Comparison of ENCODE assay signal across 17 cellular contexts in the genomic region with DNA sequence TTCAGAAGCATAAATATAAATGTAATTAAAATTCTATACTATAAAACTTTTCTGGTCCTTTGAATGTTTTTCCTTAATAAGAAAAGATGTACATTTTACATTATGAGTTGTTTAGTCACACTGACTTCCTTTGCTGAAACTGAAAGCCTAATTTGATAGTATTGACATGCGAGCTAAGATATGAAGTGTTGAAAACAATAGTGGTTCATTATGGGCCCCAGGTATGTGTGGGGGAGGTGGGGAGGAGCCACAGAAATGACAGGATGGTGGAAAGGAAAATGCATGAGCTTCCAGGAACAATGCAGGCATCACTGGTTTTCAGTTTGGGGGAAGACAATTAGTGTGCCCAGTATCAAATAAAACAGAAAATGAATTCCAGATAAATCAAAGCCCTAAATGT. TPM values are rescaled to one million over a fixed set of nuclear protein-coding genes. Genes with fewer than 3 reads are reported as not detected.
DNase-seq lines count a peak whose midpoint lies in the region; ATAC-seq and TF ChIP-seq lines count a peak whose summit lies in the region.
"Had no signal": no experiment of that assay in that cellular context is flagged by ENCODE, and none has a peak within 500 bp of the region (broad histone marks: within the 10 kb centered on the region; RNA-seq: fewer than 3 reads in every experiment).

No MANE protein-coding gene starts in this region.

- H3K27ac ChIP-seq in GM23338 (ENCODE audit: low read depth) = no peak overlapping the region
- H3K27ac ChIP-seq: A549, epithelial cell of prostate, heart left ventricle had no signal

- H3F3A ChIP-seq in GM23338 (replicated peaks; ENCODE audit: low read depth) = no peaks in the 10 kb centered on the region

- no peak overlapping the region for H3K4me3 ChIP-seq in GM23338
- H3K4me3 ChIP-seq: A549, heart left ventricle had no signal

- peak overlapping the region; percentile 26 for H3K27ac Mint-ChIP-seq in GM23338
- peak overlapping the region; percentile 74 for H3K27ac Mint-ChIP-seq in activated T-helper 17 cell treated with anti-CD3 and anti-CD28 coated beads, Interleukin-2, amount 50 U/mL, for 72 hours
- H3K27ac Mint-ChIP-seq: type B pancreatic cell had no signal

- H3K9me3 Mint-ChIP-seq in GM23338 = no peaks in the 10 kb centered on the region
- no peaks in the 10 kb centered on the region for H3K9me3 Mint-ChIP-seq in activated T-helper 17 cell treated with anti-CD3 and anti-CD28 coated beads, Interleukin-2, amount 50 U/mL, for 72 hours
- H3K9me3 Mint-ChIP-seq: type B pancreatic cell had no signal

- H3K36me3 Mint-ChIP-seq in GM23338 (ENCODE audit: low read depth) = no peaks in the 10 kb centered on the region
- peaks cover 6% of the 10 kb centered on the region for H3K36me3 Mint-ChIP-seq in activated T-helper 17 cell treated with anti-CD3 and anti-CD28 coated beads, Interleukin-2, amount 50 U/mL, for 72 hours (ENCODE audit: low read depth)
- H3K36me3 Mint-ChIP-seq: type B pancreatic cell had no signal

- H3K4me1 ChIP-seq in GM23338 (ENCODE audit: insufficient read depth) = peaks cover 7% of the 10 kb centered on the region
- H3K4me1 ChIP-seq: A549 had no signal

- no peaks in the 10 kb centered on the region for H4K20me1 ChIP-seq in GM23338 (replicated peaks; ENCODE audit: insufficient read depth)

- H3K27me3 Mint-ChIP-seq in GM23338 (ENCODE audit: insufficient read depth, low read depth, poor library complexity) = peaks cover 3% of the 10 kb centered on the region
- H3K27me3 Mint-ChIP-seq in activated T-helper 17 cell treated with anti-CD3 and anti-CD28 coated beads, Interleukin-2, amount 50 U/mL, for 72 hours = no peaks in the 10 kb centered on the region
- H3K27me3 Mint-ChIP-seq: type B pancreatic cell had no signal

- H3K9me2 ChIP-seq in GM23338 (ENCODE audit: insufficient read depth) = 0 out of 2 replicates have a peak, but pooled peaks cover 3% of the 10 kb centered on the region

- no peaks in the 10 kb centered on the region for H3K36me3 ChIP-seq in GM23338 (ENCODE audit: insufficient read depth)
- H3K36me3 ChIP-seq: heart left ventricle had no signal

- no peaks in the 10 kb centered on the region for H3K27me3 ChIP-seq in GM23338 (ENCODE audit: insufficient read depth)
- H3K27me3 ChIP-seq: heart left ventricle had no signal

- peak; percentile 43 to 59 for DNase-seq in activated CD4-positive, alpha-beta T cell treated with anti-CD3 and anti-CD28 coated beads, Interleukin-2, amount 50 U/mL, for 48 hours
- no peak for DNase-seq in activated CD4-positive, alpha-beta T cell treated with anti-CD3 and anti-CD28 coated beads for 4 hours
- DNase-seq in GM23338 (ENCODE audit: low spot score) = peak; percentile 4
- DNase-seq in stimulated activated CD4-positive, alpha-beta T cell treated with anti-CD3 and anti-CD28 coated beads, Interleukin-1b, Interleukin-23, amount 100 ng/mL, for 48 hours = peak; percentile 32
- no peak for DNase-seq in NCI-H2081 treated with DMSO at 0.1 percent for 48 hours (lab: John Stamatoyannopoulos, UW)
- DNase-seq in RPMI8226 = no peak
- DNase-seq in NCI-H1436 treated with DMSO at 0.1 percent for 48 hours (lab: John Stamatoyannopoulos, UW) = no peak
- DNase-seq: heart left ventricle, Karpas-422, NCI-H187, SHP77 treated with DMSO at 0.1 percent for 48 hours had no signal

- no peak overlapping the region for H3K4me3 Mint-ChIP-seq in GM23338
- peak overlapping the region; percentile 48 for H3K4me3 Mint-ChIP-seq in activated T-helper 17 cell treated with anti-CD3 and anti-CD28 coated beads, Interleukin-2, amount 50 U/mL, for 72 hours
- H3K4me3 Mint-ChIP-seq: type B pancreatic cell had no signal

- H3K79me2 ChIP-seq in GM23338 (replicated peaks; ENCODE audit: insufficient read depth) = no peaks in the 10 kb centered on the region

- no peak; the same call in 2 of the 3 replicates for ATAC-seq in GM23338
- peak; percentile 89 for ATAC-seq in activated T-helper 17 cell treated with anti-CD3 and anti-CD28 coated beads, Interleukin-2, amount 50 U/mL, for 72 hours (replicated peaks)
- ATAC-seq: A549, heart left ventricle, left lobe of liver had no signal

- no peak for TF ChIP-seq CTCF in GM23338 (conservative IDR thresholded peaks at IDR 0.05; ENCODE audit: low read depth in 2 of 2)

- H3K4me2 ChIP-seq in GM23338 = no peak overlapping the region
- H3K4me2 ChIP-seq: A549 had no signal

- no peak overlapping the region for H2AFZ ChIP-seq in GM23338

- peaks cover 13% of the 10 kb centered on the region for H3K4me1 Mint-ChIP-seq in GM23338
- peaks cover 17% of the 10 kb centered on the region for H3K4me1 Mint-ChIP-seq in activated T-helper 17 cell treated with anti-CD3 and anti-CD28 coated beads, Interleukin-2, amount 50 U/mL, for 72 hours

TF ChIP-seq in GM23338, 12 proteins besides CTCF, POLR2A, EP300 and RAD21:
- TF ChIP-seq POLR2AphosphoS5 (IDR thresholded peaks at IDR 0.05; ENCODE audit: low read depth) (no peak), STAT1 (IDR thresholded peaks at IDR 0.05; ENCODE audit: unreplicated experiment) (no peak), CREB1 (CRISPR knock-in tag; IDR thresholded peaks at IDR 0.05; ENCODE audit: low read depth) (no peak), NANOG (IDR thresholded peaks at IDR 0.05; ENCODE audit: borderline replicate concordance) (no peak), ZNF331 (CRISPR knock-in tag; IDR thresholded peaks at IDR 0.05; ENCODE audit: low read depth) (no peak)
TF ChIP-seq in GM23338: peak in this region for 0.

RNA-seq across cellular contexts. Expression of a gene that starts 35.4 kb away (rescaled TPM):
- 1.2 TPM in 1 of 2 replicates, not detected in the other for total RNA-seq in GM23338 (2014; rRNA removed; shearing (Covaris generic))
- polyA plus RNA-seq in GM23338 (2016; fragmentation: Nextera tagmentation; extraction: Ambion mirVana) = 3.0 and 3.4 TPM in 2 replicates
- 1 to 10 TPM in 1 of 2 donors, under 1 TPM in 1; 0.95 to 1.6 TPM for total RNA-seq in activated T-helper 17 cell treated with anti-CD3 and anti-CD28 coated beads, Interleukin-2, amount 50 U/mL, for 72 hours
- total RNA-seq: left lobe of liver had no signal
- polyA plus RNA-seq: neural cell had no signal

Comparison
In these comparisons a context has a peak if more than half of its experiments do, and no peak if none do; other contexts are left out.
1. DNase-seq: peak in activated CD4-positive, alpha-beta T cell treated with anti-CD3 and anti-CD28 coated beads, Interleukin-2, amount 50 U/mL, for 48 hours (2 of 2), GM23338 (single experiment) and stimulated activated CD4-positive, alpha-beta T cell treated with anti-CD3 and anti-CD28 coated beads, Interleukin-1b, Interleukin-23, amount 100 ng/mL, for 48 hours (single experiment); none in activated CD4-positive, alpha-beta T cell treated with anti-CD3 and anti-CD28 coated beads for 4 hours (0 of 2), NCI-H2081 treated with DMSO at 0.1 percent for 48 hours (single experiment), RPMI8226 (single experiment) and NCI-H1436 treated with DMSO at 0.1 percent for 48 hours (single experiment).